ENCODE assay signal across 1 cellular context in genomic region chr17:76748657-76749056, GRCh38.
TF ChIP-seq lines count a peak whose summit lies in the region.

No MANE protein-coding gene starts in this region.

TF ChIP-seq in HepG2, 621 proteins besides CTCF, POLR2A, EP300 and RAD21:
- TF ChIP-seq E2F5 (CRISPR knock-in tag; conservative IDR thresholded peaks at IDR 0.05) = no peak
- peak; percentile 65; the same call in 1 of the 2 replicates for TF ChIP-seq IKZF1 (IDR thresholded peaks at IDR 0.05)
TF ChIP-seq in HepG2: peak in this region for 1.
